In genomic region chr16:20762404-20763123, GRCh38 we compare ENCODE assay signal across 11 cellular contexts. TPM values are rescaled to one million over a fixed set of nuclear protein-coding genes. Genes with fewer than 3 reads are reported as not detected.
DNase-seq lines count a peak whose midpoint lies in the region; ATAC-seq and TF ChIP-seq lines count a peak whose summit lies in the region.
"Had no signal": no experiment of that assay in that cellular context is flagged by ENCODE, and none has a peak within 500 bp of the region (broad histone marks: within the 10 kb centered on the region; RNA-seq: fewer than 3 reads in every experiment).

No MANE protein-coding gene starts in this region.

- no peaks in the 10 kb centered on the region for H3K9me2 ChIP-seq in MM.1S (replicated peaks; ENCODE audit: insufficient read depth, low read length)

- H3K9me3 Mint-ChIP-seq in Caco-2 (ENCODE audit: unreplicated experiment): no peaks in the 10 kb centered on the region
- no peaks in the 10 kb centered on the region for H3K9me3 Mint-ChIP-seq in central memory CD8-positive, alpha-beta T cell
- H3K9me3 Mint-ChIP-seq in progenitor cell of endocrine pancreas (ENCODE audit: low read depth): peaks cover 17% of the 10 kb centered on the region

- H3K4me3 ChIP-seq in Caco-2 (ENCODE audit: low read depth, low read length) (no peak overlapping the region), MM.1S (ENCODE audit: low read length) (peak overlapping the region; percentile 66; the same call in 1 of the 2 replicates)

- no peaks in the 10 kb centered on the region for H4K20me1 ChIP-seq in MM.1S (ENCODE audit: insufficient read depth, low read length)

- H3K4me2 ChIP-seq in MM.1S (ENCODE audit: low read depth, low read length): peak overlapping the region; percentile 67; the same call in 1 of the 2 replicates

- peak overlapping the region; percentile 66; the same call in 1 of the 2 replicates for H3K27ac ChIP-seq in MM.1S (ENCODE audit: low read length)

- H3K4me1 Mint-ChIP-seq in Caco-2 (ENCODE audit: low read depth, unreplicated experiment): no peaks in the 10 kb centered on the region
- peaks cover 22% of the 10 kb centered on the region for H3K4me1 Mint-ChIP-seq in central memory CD8-positive, alpha-beta T cell
- H3K4me1 Mint-ChIP-seq in progenitor cell of endocrine pancreas (ENCODE audit: low read depth): peaks cover 21% of the 10 kb centered on the region

- POLR2A ChIA-PET in Caco-2 (lab: Charles Lee): no interaction called here

- H3K27ac Mint-ChIP-seq in Caco-2 (ENCODE audit: unreplicated experiment) (peak overlapping the region; percentile 47), progenitor cell of endocrine pancreas (peak overlapping the region; percentile 93)
- H3K27ac Mint-ChIP-seq in central memory CD8-positive, alpha-beta T cell (ENCODE audit: low read depth): peak overlapping the region; percentile 78

- TF ChIP-seq CTCF in Caco-2 (IDR thresholded peaks at IDR 0.05; ENCODE audit: insufficient read depth in 1 of 2, low read depth in 1 of 2, low read length in 1 of 2, severe bottlenecking in 1 of 2, unreplicated experiment in 1 of 2): no peak
- no peak for TF ChIP-seq CTCF in MM.1S (IDR thresholded peaks at IDR 0.05; ENCODE audit: low read length)
- TF ChIP-seq CTCF in progenitor cell of endocrine pancreas (IDR thresholded peaks at IDR 0.05; ENCODE audit: unreplicated experiment): no peak

- no TSS peak for BruUV-seq in Caco-2 (replicated peaks; lab: Mats Ljungman, UMichigan)

- H3K4me1 ChIP-seq in Caco-2 (peaks cover 7% of the 10 kb centered on the region; the same call in 1 of the 2 replicates), MM.1S (ENCODE audit: low read length) (peaks cover 6% of the 10 kb centered on the region)

- peaks cover 5% of the 10 kb centered on the region; the same call in 1 of the 2 replicates for H3F3A ChIP-seq in MM.1S (ENCODE audit: insufficient read depth, low read length)

- H2AFZ ChIP-seq in MM.1S (ENCODE audit: low read length): peak overlapping the region; percentile 87

- no peaks in the 10 kb centered on the region for H3K9me3 ChIP-seq in Caco-2
- H3K9me3 ChIP-seq in MM.1S (replicated peaks; ENCODE audit: insufficient read depth, low read length): no peaks in the 10 kb centered on the region
- H3K9me3 ChIP-seq: ovary had no signal

- DNase-seq in Caco-2 (no peak), MM.1S (no peak), progenitor cell of endocrine pancreas (ENCODE audit: low spot score, unreplicated experiment) (no peak), LoVo (ENCODE audit: low spot score) (no peak), posterior vena cava (ENCODE audit: low spot score) (no peak), KG1 (lab: John Stamatoyannopoulos, UW) (no peak)
- DNase-seq in central memory CD8-positive, alpha-beta T cell (ENCODE audit: low spot score in 2 of 2): no peak
- DNase-seq: head of caudate nucleus, left ventricle myocardium inferior, NCI-H2227 treated with DMSO at 0.1 percent for 48 hours, ovary had no signal

- H3K27me3 ChIP-seq in Caco-2 (replicated peaks; ENCODE audit: control insufficient read depth, insufficient read depth, low read length) (no peaks in the 10 kb centered on the region), MM.1S (replicated peaks; ENCODE audit: insufficient read depth, low read length) (no peaks in the 10 kb centered on the region)
- H3K27me3 ChIP-seq: ovary had no signal

- CTCF ChIA-PET in Caco-2 (lab: Charles Lee): no interaction called here

- H3K36me3 ChIP-seq in Caco-2 (ENCODE audit: control insufficient read depth, insufficient read depth, low read length) (no peaks in the 10 kb centered on the region), MM.1S (replicated peaks; ENCODE audit: insufficient read depth, low read length) (no peaks in the 10 kb centered on the region)
- H3K36me3 ChIP-seq: left ventricle myocardium inferior, ovary had no signal

- H3K4me3 Mint-ChIP-seq in Caco-2 (ENCODE audit: unreplicated experiment): peak overlapping the region; percentile 75
- peak overlapping the region; percentile 82 for H3K4me3 Mint-ChIP-seq in central memory CD8-positive, alpha-beta T cell
- H3K4me3 Mint-ChIP-seq in progenitor cell of endocrine pancreas (ENCODE audit: low read depth): peak overlapping the region; percentile 75

- H3K36me3 Mint-ChIP-seq in Caco-2 (ENCODE audit: insufficient read depth, unreplicated experiment) (peaks cover 5% of the 10 kb centered on the region), progenitor cell of endocrine pancreas (ENCODE audit: insufficient read depth) (peaks cover 22% of the 10 kb centered on the region)
- no peaks in the 10 kb centered on the region for H3K36me3 Mint-ChIP-seq in central memory CD8-positive, alpha-beta T cell (ENCODE audit: insufficient read depth)

- H3K27me3 Mint-ChIP-seq in Caco-2 (ENCODE audit: insufficient read depth, unreplicated experiment) (no peaks in the 10 kb centered on the region), progenitor cell of endocrine pancreas (no peaks in the 10 kb centered on the region)
- no peaks in the 10 kb centered on the region for H3K27me3 Mint-ChIP-seq in central memory CD8-positive, alpha-beta T cell

- no peak overlapping the region; the same call in 1 of the 2 replicates for H3K9ac ChIP-seq in MM.1S (ENCODE audit: low read length)

- no peak for ATAC-seq in central memory CD8-positive, alpha-beta T cell (replicated peaks; ENCODE audit: extremely low read depth, poor library complexity, severe bottlenecking)

- H3K79me2 ChIP-seq in MM.1S (ENCODE audit: low read length): no peaks in the 10 kb centered on the region

- intact Hi-C loops in Caco-2 (cut with micrococcal nuclease; ENCODE audit: unreplicated experiment) (no loop called here), posterior vena cava (cut with DNase I) (no loop called here)

RNA-seq across cellular contexts. Expression of gene ACSM3, which starts 1.2 kb away (rescaled TPM):
- total RNA-seq in Caco-2 (2022) (6.9 TPM in 2 replicates), progenitor cell of endocrine pancreas (119 and 131 TPM in 2 replicates), posterior vena cava (1 to 10 TPM; 2.1 to 3.6 TPM)

RNA-seq across cellular contexts. Expression of gene THUMPD1, which starts 20.9 kb away (rescaled TPM):
- total RNA-seq in Caco-2 (2022) (27.2 and 29.5 TPM in 2 replicates), progenitor cell of endocrine pancreas (36.5 and 36.8 TPM in 2 replicates), posterior vena cava (10 to 100 TPM; 24.9 to 26.1 TPM)

RNA-seq across cellular contexts. Expression of gene ERI2, which starts 43.7 kb away (rescaled TPM):
- total RNA-seq in Caco-2 (2022) (22.4 and 24.6 TPM in 2 replicates), progenitor cell of endocrine pancreas (22.0 and 22.3 TPM in 2 replicates), posterior vena cava (10 to 100 TPM in 1 of 2 donors, 1 to 10 TPM in 1; 7.8 to 13.6 TPM)

RNA-seq across cellular contexts. Expression of gene REXO5, which starts 43.8 kb away (rescaled TPM):
- total RNA-seq in Caco-2 (2022): 6.9 and 7.3 TPM in 2 replicates
- total RNA-seq in progenitor cell of endocrine pancreas: 8.0 and 9.5 TPM in 2 replicates
- total RNA-seq in posterior vena cava: 1 to 10 TPM; 1.0 to 2.2 TPM

Comparison
In these comparisons a context has a peak if more than half of its experiments do, and no peak if none do; other contexts are left out.
1. RNA of gene ACSM3, which starts 1.2 kb away (total RNA-seq): 119 to 131 TPM in progenitor cell of endocrine pancreas; 6.9 TPM in Caco-2 and 2.1 to 3.6 TPM in posterior vena cava; every median in the first group is over 10 times any median in the second.
2. Peak in every context shown above with its lines, with median percentiles within 50 percentile points of each other: H3K27ac Mint-ChIP-seq and H3K4me3 Mint-ChIP-seq.